In the genomic region with DNA sequence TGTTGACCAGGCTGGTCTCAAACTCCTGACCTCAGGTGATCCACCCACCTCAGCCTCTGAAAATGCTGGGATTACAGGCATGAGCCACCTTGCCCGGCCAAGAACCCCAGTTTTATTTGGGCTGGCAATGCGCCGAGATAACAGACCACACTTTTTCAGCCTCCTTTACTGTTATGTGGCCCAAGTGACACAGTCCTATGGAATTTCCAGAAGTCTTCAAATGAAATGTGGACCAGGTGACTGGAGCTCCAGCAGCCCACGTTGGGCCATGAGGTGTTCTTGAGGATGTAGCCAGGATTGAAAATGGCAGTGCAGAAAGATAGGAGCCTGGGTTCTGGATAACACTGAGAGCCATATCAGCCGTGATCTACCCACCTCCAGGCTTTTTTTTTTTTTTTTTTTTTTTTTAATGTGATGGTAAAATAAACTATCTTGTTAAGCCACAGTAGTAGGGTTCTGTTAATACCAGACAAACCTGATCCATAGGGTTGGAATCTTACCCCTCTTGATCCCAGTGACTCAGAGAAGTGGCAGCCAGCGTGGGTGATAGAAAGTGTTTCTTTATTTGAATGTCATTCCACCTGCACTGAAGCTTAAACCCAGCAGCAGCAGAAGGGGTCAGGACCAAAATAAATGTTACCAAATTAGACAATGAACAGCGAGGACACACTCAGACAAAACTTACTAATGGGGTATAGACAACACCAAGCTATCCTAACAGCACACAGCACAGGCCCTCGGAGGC, we compare ENCODE assay signal across 1 cellular context.
TF ChIP-seq lines count a peak whose summit lies in the region.

No MANE protein-coding gene starts in this region.

TF ChIP-seq in HCT116, 20 proteins besides CTCF, POLR2A, EP300 and RAD21 (continued from another document):
- TF ChIP-seq FOSL1 (IDR thresholded peaks at IDR 0.05; ENCODE audit: low read depth), result peak; percentile 43; the same call in 1 of the 2 replicates
- TF ChIP-seq ZFX (IDR thresholded peaks at IDR 0.05), result no peak
- peak; percentile 44 for TF ChIP-seq JUND (IDR thresholded peaks at IDR 0.05)
- TF ChIP-seq ELF1 (IDR thresholded peaks at IDR 0.05; ENCODE audit: borderline replicate concordance, low read depth), result no peak
- no peak for TF ChIP-seq EZH2phosphoT487 (IDR thresholded peaks at IDR 0.05; ENCODE audit: borderline replicate concordance)
- no peak for TF ChIP-seq REST (IDR thresholded peaks at IDR 0.05; ENCODE audit: low read depth)
- no peak; the same call in 1 of the 2 replicates for TF ChIP-seq MAX (IDR thresholded peaks at IDR 0.05)
- TF ChIP-seq ATF3 (IDR thresholded peaks at IDR 0.05), result no peak
